ENCODE assay signal across 16 cellular contexts in genomic region chr10:47299611-47299988, GRCh38. TPM values are rescaled to one million over a fixed set of nuclear protein-coding genes. Genes with fewer than 3 reads are reported as not detected.
DNase-seq lines count a peak whose midpoint lies in the region; ATAC-seq and TF ChIP-seq lines count a peak whose summit lies in the region.
"Had no signal": no experiment of that assay in that cellular context is flagged by ENCODE, and none has a peak within 500 bp of the region (broad histone marks: within the 10 kb centered on the region; RNA-seq: fewer than 3 reads in every experiment).

No MANE protein-coding gene starts in this region.

- POLR2A ChIA-PET in activated CD8-positive, alpha-beta T cell treated with anti-CD3 and anti-CD28 coated beads for 36 hours (lab: Charles Lee): interaction anchor here (1.3 kb wide), 1 partner anchor 48 kb away, joined by 3 read pairs; no protein-coding TSS in a partner anchor

- CTCF ChIA-PET in activated CD8-positive, alpha-beta T cell treated with anti-CD3 and anti-CD28 coated beads for 36 hours (lab: Charles Lee): interaction anchor here (0.8 to 3.0 kb wide), 3 partner anchors 12 to 252 kb away, joined by 3 to 13 read pairs (median 4); no protein-coding TSS in a partner anchor

- peak overlapping the region; percentile 37 for H3K4me3 Mint-ChIP-seq in T-helper 2 cell treated with Interferon-gamma antibody and Interleukin-4, amounts not matched to agents 5 μg/mL and 100 μg/mL, for 36 hours
- H3K4me3 Mint-ChIP-seq in activated CD8-positive, alpha-beta T cell treated with anti-CD3 and anti-CD28 coated beads for 36 hours: peak overlapping the region; percentile 47

- H3K36me3 Mint-ChIP-seq in T-helper 2 cell treated with Interferon-gamma antibody and Interleukin-4, amounts not matched to agents 5 μg/mL and 100 μg/mL, for 36 hours (ENCODE audit: low read depth): no peaks in the 10 kb centered on the region
- H3K36me3 Mint-ChIP-seq in activated CD8-positive, alpha-beta T cell treated with anti-CD3 and anti-CD28 coated beads for 36 hours (ENCODE audit: low read depth): no peaks in the 10 kb centered on the region

- DNase-seq in T-helper 2 cell treated with Interferon-gamma antibody and Interleukin-4, amounts not matched to agents 5 μg/mL and 100 μg/mL, for 36 hours (ENCODE audit: low spot score): no peak
- DNase-seq in T-helper 2 cell: no peak
- no peak for DNase-seq in activated CD8-positive, alpha-beta T cell treated with anti-CD3 and anti-CD28 coated beads for 36 hours
- DNase-seq in iPS DF 6.9 (ENCODE audit: low read depth, low spot score): no peak
- DNase-seq in NCI-H2196 treated with DMSO at 0.1 percent for 48 hours (lab: John Stamatoyannopoulos, UW; ENCODE audit: unreplicated experiment): no peak
- no peak for DNase-seq in NCI-H2227 (lab: John Stamatoyannopoulos, UW; ENCODE audit: unreplicated experiment)
- DNase-seq: activated gamma-delta T cell treated with Interleukin-2 at 50 U/mL for 16 hours; dermis blood vessel endothelial cell; DMS 273 treated with DMSO at 0.1 percent for 48 hours; HCEC 1CT; NCI-H345; stimulated activated CD8-positive, alpha-beta memory T cell treated with anti-CD3 and anti-CD28 coated beads, Interleukin-4, amount 100 ng/mL, for 48 hours had no signal

- ATAC-seq in activated CD8-positive, alpha-beta T cell treated with anti-CD3 and anti-CD28 coated beads for 36 hours: no peak
- no peak for ATAC-seq in GM19452 (IDR thresholded peaks at IDR 0.05; ENCODE audit: unreplicated experiment)

- intact Hi-C loops in activated CD8-positive, alpha-beta T cell treated with anti-CD3 and anti-CD28 coated beads for 36 hours (cut with micrococcal nuclease): no loop called here

- H3K9me3 ChIP-seq in iPS DF 6.9 (ENCODE audit: control insufficient read depth, insufficient read depth, low read length) (no peaks in the 10 kb centered on the region), skeletal muscle tissue (ENCODE audit: control insufficient read depth in 3 of 3, low read length in 3 of 3) (no peaks in the 10 kb centered on the region)

- H3K27me3 ChIP-seq in iPS DF 6.9 (ENCODE audit: control insufficient read depth, insufficient read depth, low read length): peaks cover 19% of the 10 kb centered on the region
- peaks cover 36 to 44% (median 37%) of the 10 kb centered on the region in 3 donors for H3K27me3 ChIP-seq in skeletal muscle tissue (ENCODE audit: control insufficient read depth in 3 of 3, insufficient read depth in 3 of 3, low read length in 3 of 3)

- no peak overlapping the region for H3K27ac Mint-ChIP-seq in T-helper 2 cell treated with Interferon-gamma antibody and Interleukin-4, amounts not matched to agents 5 μg/mL and 100 μg/mL, for 36 hours
- H3K27ac Mint-ChIP-seq in activated CD8-positive, alpha-beta T cell treated with anti-CD3 and anti-CD28 coated beads for 36 hours: no peak overlapping the region

- no peaks in the 10 kb centered on the region for H3K9me3 Mint-ChIP-seq in T-helper 2 cell treated with Interferon-gamma antibody and Interleukin-4, amounts not matched to agents 5 μg/mL and 100 μg/mL, for 36 hours
- H3K9me3 Mint-ChIP-seq in activated CD8-positive, alpha-beta T cell treated with anti-CD3 and anti-CD28 coated beads for 36 hours: no peaks in the 10 kb centered on the region

- TF ChIP-seq CTCF in activated CD8-positive, alpha-beta T cell treated with anti-CD3 and anti-CD28 coated beads for 36 hours (IDR thresholded peaks at IDR 0.05): no peak

- peak overlapping the region in 1 of 3 donors; percentile 25 for H3K9ac ChIP-seq in skeletal muscle tissue (ENCODE audit: low read depth in 1 of 3, low read length in 3 of 3)

- H3K36me3 ChIP-seq in iPS DF 6.9 (ENCODE audit: control insufficient read depth, insufficient read depth, low read length) (no peaks in the 10 kb centered on the region), skeletal muscle tissue (ENCODE audit: control insufficient read depth in 3 of 3, insufficient read depth in 3 of 3, low read length in 3 of 3) (no peaks in the 10 kb centered on the region)

- no CpG with 5 or more reads among the region's 6 CpGs for WGBS in iPS DF 6.9 (ENCODE audit: insufficient coverage, insufficient read length)

- H3K27ac ChIP-seq in iPS DF 6.9 (ENCODE audit: low read length) (no peak overlapping the region), skeletal muscle tissue (ENCODE audit: low read depth, low read length) (no peak overlapping the region)
- H3K27ac ChIP-seq: 22Rv1 had no signal

- peaks cover 53% of the 10 kb centered on the region for H3K27me3 Mint-ChIP-seq in T-helper 2 cell treated with Interferon-gamma antibody and Interleukin-4, amounts not matched to agents 5 μg/mL and 100 μg/mL, for 36 hours (ENCODE audit: low read depth)
- peaks cover 9% of the 10 kb centered on the region for H3K27me3 Mint-ChIP-seq in activated CD8-positive, alpha-beta T cell treated with anti-CD3 and anti-CD28 coated beads for 36 hours

- no peaks in the 10 kb centered on the region for H3K4me1 ChIP-seq in iPS DF 6.9 (ENCODE audit: control insufficient read depth, insufficient read depth, low read length)
- peaks cover 0 to 9% (median 5%) of the 10 kb centered on the region in 3 donors for H3K4me1 ChIP-seq in skeletal muscle tissue (ENCODE audit: control insufficient read depth in 3 of 3, insufficient read depth in 3 of 3, low read length in 3 of 3)

- peak overlapping the region; percentile 32; the same call in 1 of the 2 replicates for H3K4me3 ChIP-seq in iPS DF 6.9 (ENCODE audit: low read length)
- H3K4me3 ChIP-seq in skeletal muscle tissue (ENCODE audit: low read length in 3 of 3): peak overlapping the region; percentile 7 to 41 (median 36)

- peaks cover 3% of the 10 kb centered on the region for H3K4me1 Mint-ChIP-seq in T-helper 2 cell treated with Interferon-gamma antibody and Interleukin-4, amounts not matched to agents 5 μg/mL and 100 μg/mL, for 36 hours (ENCODE audit: low read depth)
- H3K4me1 Mint-ChIP-seq in activated CD8-positive, alpha-beta T cell treated with anti-CD3 and anti-CD28 coated beads for 36 hours (ENCODE audit: low read depth): peaks cover 15% of the 10 kb centered on the region

RNA-seq across cellular contexts. Expression of gene GDF10, which starts 0.4 kb away (rescaled TPM):
- 1 to 10 TPM; 1.4 to 1.5 TPM for total RNA-seq in activated CD8-positive, alpha-beta T cell treated with anti-CD3 and anti-CD28 coated beads for 36 hours
- 1.0 TPM for total RNA-seq in skeletal muscle tissue
- total RNA-seq: dermis blood vessel endothelial cell, glomerular endothelial cell had no signal

RNA-seq across cellular contexts. Expression of gene GDF2, which starts 22.7 kb away (rescaled TPM):
- total RNA-seq in activated CD8-positive, alpha-beta T cell treated with anti-CD3 and anti-CD28 coated beads for 36 hours: not detected
- not detected for total RNA-seq in skeletal muscle tissue
- total RNA-seq: dermis blood vessel endothelial cell, glomerular endothelial cell had no signal

RNA-seq across cellular contexts. Expression of gene RBP3, which starts 48.6 kb away (rescaled TPM):
- not detected for total RNA-seq in activated CD8-positive, alpha-beta T cell treated with anti-CD3 and anti-CD28 coated beads for 36 hours
- total RNA-seq in skeletal muscle tissue: not detected
- total RNA-seq: dermis blood vessel endothelial cell, glomerular endothelial cell had no signal
